In the genomic region with DNA sequence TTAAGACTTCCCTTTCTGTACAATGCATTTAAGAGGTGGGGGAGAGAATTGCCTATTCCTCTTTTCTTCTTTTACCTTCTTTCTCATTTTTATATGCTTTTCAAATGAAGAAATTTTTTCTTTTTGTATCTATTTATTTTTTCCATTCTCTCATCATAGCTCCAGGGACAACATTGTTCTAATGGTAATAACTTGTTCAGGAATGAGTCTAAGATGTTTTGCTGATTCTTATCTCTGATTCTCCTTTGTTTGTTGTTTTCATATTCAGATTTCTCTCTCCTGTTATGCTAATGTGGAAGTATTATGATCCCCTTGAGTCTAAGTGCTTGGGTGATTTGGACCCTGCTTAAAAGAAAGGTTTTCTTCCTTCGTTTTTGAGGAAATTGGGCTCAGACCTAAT, we compare ENCODE assay signal across 35 cellular contexts.
"Had no signal": no experiment of that assay in that cellular context is flagged by ENCODE, and none has a peak within 500 bp of the region (broad histone marks: within the 10 kb centered on the region; RNA-seq: fewer than 3 reads in every experiment).

No MANE protein-coding gene starts in this region.

- ATAC-seq: activated CD4-positive, CD25-positive, alpha-beta regulatory T cell treated with anti-CD3 and anti-CD28 coated beads, Interleukin-2, amount 50 U/mL, for 24 hours; activated CD8-positive, alpha-beta memory T cell treated with anti-CD3 and anti-CD28 coated beads, Interleukin-2, amount 10 ng/mL, durations not matched to agents 7 days and 5 days; activated CD8-positive, alpha-beta T cell treated with anti-CD3 and anti-CD28 coated beads, Interleukin-2, amount 10 ng/mL, durations not matched to agents 7 days and 5 days; activated naive CD8-positive, alpha-beta T cell treated with anti-CD3 and anti-CD28 coated beads, Interleukin-2, amount 50 U/mL, for 24 hours; WTC11 had no signal

- H3K4me1 Mint-ChIP-seq: activated CD4-positive, alpha-beta memory T cell treated with anti-CD3 and anti-CD28 coated beads, Interleukin-2, amount 10 ng/mL, durations not matched to agents 7 days and 5 days; activated CD4-positive, alpha-beta T cell treated with anti-CD3 and anti-CD28 coated beads, Interleukin-2, amount 10 ng/mL, durations not matched to agents 7 days and 5 days; activated CD8-positive, alpha-beta memory T cell treated with anti-CD3 and anti-CD28 coated beads, Interleukin-2, amount 10 ng/mL, durations not matched to agents 7 days and 5 days; activated naive CD4-positive, alpha-beta T cell treated with anti-CD3 and anti-CD28 coated beads, Interleukin-2, amount 10 ng/mL, durations not matched to agents 7 days and 5 days; activated naive CD4-positive, alpha-beta T cell treated with anti-CD3 and anti-CD28 coated beads, Interleukin-2, amount 50 U/mL, for 24 hours; activated naive CD8-positive, alpha-beta T cell treated with anti-CD3 and anti-CD28 coated beads, Interleukin-2, amount 10 ng/mL, durations not matched to agents 7 days and 5 days; activated naive CD8-positive, alpha-beta T cell treated with anti-CD3 and anti-CD28 coated beads, Interleukin-2, amount 50 U/mL, for 24 hours; brain; central memory CD8-positive, alpha-beta T cell had no signal

- H3K27ac Mint-ChIP-seq: activated CD4-positive, alpha-beta memory T cell treated with anti-CD3 and anti-CD28 coated beads, Interleukin-2, amount 10 ng/mL, durations not matched to agents 7 days and 5 days; activated CD4-positive, alpha-beta T cell treated with anti-CD3 and anti-CD28 coated beads, Interleukin-2, amount 10 ng/mL, durations not matched to agents 7 days and 5 days; activated CD8-positive, alpha-beta memory T cell treated with anti-CD3 and anti-CD28 coated beads, Interleukin-2, amount 10 ng/mL, durations not matched to agents 7 days and 5 days; activated CD8-positive, alpha-beta T cell treated with anti-CD3 and anti-CD28 coated beads, Interleukin-2, amount 10 ng/mL, durations not matched to agents 7 days and 5 days; activated naive CD4-positive, alpha-beta T cell treated with anti-CD3 and anti-CD28 coated beads, Interleukin-2, amount 10 ng/mL, durations not matched to agents 7 days and 5 days; activated naive CD4-positive, alpha-beta T cell treated with anti-CD3 and anti-CD28 coated beads, Interleukin-2, amount 50 U/mL, for 24 hours; activated naive CD8-positive, alpha-beta T cell; activated naive CD8-positive, alpha-beta T cell treated with anti-CD3 and anti-CD28 coated beads, Interleukin-2, amount 10 ng/mL, durations not matched to agents 7 days and 5 days; activated naive CD8-positive, alpha-beta T cell treated with anti-CD3 and anti-CD28 coated beads, Interleukin-2, amount 50 U/mL, for 24 hours; activated T-cell treated with anti-CD3 and anti-CD28 coated beads, Interleukin-2, amount 50 U/mL, for 24 hours; activated T-helper 2 cell treated with anti-CD3 and anti-CD28 coated beads, Interferon-gamma antibody, Interleukin-2, Interleukin-4, amounts not matched to agents 10 μg/mL and 5 μg/mL and 100 μg/mL, durations not matched to agents 14 hours and 24 hours and 36 hours; brain; T-helper 1 cell treated with Interleukin-12 subunit alpha and Interleukin-12 subunit beta and Interleukin-4 antibody, amounts not matched to agents 30 μg/mL and 1 μg/mL, for 36 hours; T-helper 2 cell treated with Interferon-gamma antibody and Interleukin-4, amounts not matched to agents 5 μg/mL and 100 μg/mL, for 36 hours; WTC11 had no signal

- H3K27me3 Mint-ChIP-seq: activated CD4-positive, alpha-beta memory T cell treated with anti-CD3 and anti-CD28 coated beads, Interleukin-2, amount 10 ng/mL, durations not matched to agents 7 days and 5 days; activated CD4-positive, alpha-beta T cell treated with anti-CD3 and anti-CD28 coated beads, Interleukin-2, amount 10 ng/mL, durations not matched to agents 7 days and 5 days; activated CD8-positive, alpha-beta memory T cell treated with anti-CD3 and anti-CD28 coated beads, Interleukin-2, amount 10 ng/mL, durations not matched to agents 7 days and 5 days; activated naive CD4-positive, alpha-beta T cell treated with anti-CD3 and anti-CD28 coated beads, Interleukin-2, amount 10 ng/mL, durations not matched to agents 7 days and 5 days; activated naive CD4-positive, alpha-beta T cell treated with anti-CD3 and anti-CD28 coated beads, Interleukin-2, amount 50 U/mL, for 24 hours; activated naive CD8-positive, alpha-beta T cell; activated naive CD8-positive, alpha-beta T cell treated with anti-CD3 and anti-CD28 coated beads, Interleukin-2, amount 10 ng/mL, durations not matched to agents 7 days and 5 days; activated naive CD8-positive, alpha-beta T cell treated with anti-CD3 and anti-CD28 coated beads, Interleukin-2, amount 50 U/mL, for 24 hours; activated T-cell treated with anti-CD3 and anti-CD28 coated beads, Interleukin-2, amount 50 U/mL, for 24 hours; brain; central memory CD8-positive, alpha-beta T cell had no signal

- H3K9me3 Mint-ChIP-seq: central memory CD8-positive, alpha-beta T cell had no signal

- DNase-seq: activated CD4-positive, alpha-beta memory T cell treated with anti-CD3 and anti-CD28 coated beads, Interleukin-2, amount 10 ng/mL, durations not matched to agents 7 days and 5 days; activated CD4-positive, alpha-beta T cell treated with anti-CD3 and anti-CD28 coated beads for 1 hour; activated CD4-positive, alpha-beta T cell treated with anti-CD3 and anti-CD28 coated beads for 48 hours; activated CD4-positive, alpha-beta T cell treated with anti-CD3 and anti-CD28 coated beads, Interleukin-2, amount 10 ng/mL, durations not matched to agents 7 days and 5 days; activated CD4-positive, alpha-beta T cell treated with anti-CD3 and anti-CD28 coated beads, Interleukin-2, amount 50 U/mL, for 48 hours; activated CD4-positive, CD25-positive, alpha-beta regulatory T cell; activated CD8-positive, alpha-beta memory T cell treated with anti-CD3 and anti-CD28 coated beads for 24 hours; activated CD8-positive, alpha-beta memory T cell treated with anti-CD3 and anti-CD28 coated beads, Interleukin-2, amount 10 ng/mL, durations not matched to agents 7 days and 5 days; activated CD8-positive, alpha-beta memory T cell treated with anti-CD3 and anti-CD28 coated beads, Interleukin-2, amount 50 U/mL, for 48 hours; activated CD8-positive, alpha-beta T cell treated with anti-CD3 and anti-CD28 coated beads, Interleukin-2, amount 10 ng/mL, durations not matched to agents 7 days and 5 days; activated effector memory CD4-positive, alpha-beta T cell treated with Interleukin-2 at 50 U/mL for 16 hours; activated gamma-delta T cell; activated naive CD4-positive, alpha-beta T cell treated with anti-CD3 and anti-CD28 coated beads, Interleukin-2, amount 10 ng/mL, durations not matched to agents 7 days and 5 days; activated naive CD4-positive, alpha-beta T cell treated with Interleukin-2 at 50 U/mL for 16 hours; activated naive CD8-positive, alpha-beta T cell treated with anti-CD3 and anti-CD28 coated beads, Interleukin-2, amount 10 ng/mL, durations not matched to agents 7 days and 5 days; activated naive CD8-positive, alpha-beta T cell treated with anti-CD3 and anti-CD28 coated beads, Interleukin-2, amount 50 U/mL, for 24 hours; activated T-cell treated with anti-CD3 and anti-CD28 coated beads, Interleukin-2, amount 50 U/mL, for 24 hours; activated T-cell treated with anti-CD3 and anti-CD28 coated beads, Interleukin-2, amount 50 U/mL, for 48 hours; amygdala; anterior cingulate cortex; caudate nucleus; cerebellar nuclear complex; T-helper 1 cell; T-helper 2 cell; T-helper 9 cell; WERI-Rb-1 had no signal

- H3K4me3 Mint-ChIP-seq: activated CD4-positive, alpha-beta memory T cell treated with anti-CD3 and anti-CD28 coated beads, Interleukin-2, amount 10 ng/mL, durations not matched to agents 7 days and 5 days; activated CD4-positive, alpha-beta T cell treated with anti-CD3 and anti-CD28 coated beads, Interleukin-2, amount 10 ng/mL, durations not matched to agents 7 days and 5 days; activated CD8-positive, alpha-beta memory T cell treated with anti-CD3 and anti-CD28 coated beads, Interleukin-2, amount 10 ng/mL, durations not matched to agents 7 days and 5 days; activated CD8-positive, alpha-beta T cell treated with anti-CD3 and anti-CD28 coated beads, Interleukin-2, amount 10 ng/mL, durations not matched to agents 7 days and 5 days; activated naive CD4-positive, alpha-beta T cell treated with anti-CD3 and anti-CD28 coated beads, Interleukin-2, amount 10 ng/mL, durations not matched to agents 7 days and 5 days; activated naive CD4-positive, alpha-beta T cell treated with anti-CD3 and anti-CD28 coated beads, Interleukin-2, amount 50 U/mL, for 24 hours; activated naive CD8-positive, alpha-beta T cell; activated naive CD8-positive, alpha-beta T cell treated with anti-CD3 and anti-CD28 coated beads, Interleukin-2, amount 10 ng/mL, durations not matched to agents 7 days and 5 days; activated naive CD8-positive, alpha-beta T cell treated with anti-CD3 and anti-CD28 coated beads, Interleukin-2, amount 50 U/mL, for 24 hours; activated T-cell treated with anti-CD3 and anti-CD28 coated beads, Interleukin-2, amount 50 U/mL, for 24 hours; brain; central memory CD8-positive, alpha-beta T cell; T-helper 1 cell treated with Interleukin-12 subunit alpha and Interleukin-12 subunit beta and Interleukin-4 antibody, amounts not matched to agents 30 μg/mL and 1 μg/mL, for 36 hours; T-helper 2 cell treated with Interferon-gamma antibody and Interleukin-4, amounts not matched to agents 5 μg/mL and 100 μg/mL, for 36 hours; WTC11 had no signal
